Comparison of ENCODE assay signal across 23 cellular contexts in the genomic region with DNA sequence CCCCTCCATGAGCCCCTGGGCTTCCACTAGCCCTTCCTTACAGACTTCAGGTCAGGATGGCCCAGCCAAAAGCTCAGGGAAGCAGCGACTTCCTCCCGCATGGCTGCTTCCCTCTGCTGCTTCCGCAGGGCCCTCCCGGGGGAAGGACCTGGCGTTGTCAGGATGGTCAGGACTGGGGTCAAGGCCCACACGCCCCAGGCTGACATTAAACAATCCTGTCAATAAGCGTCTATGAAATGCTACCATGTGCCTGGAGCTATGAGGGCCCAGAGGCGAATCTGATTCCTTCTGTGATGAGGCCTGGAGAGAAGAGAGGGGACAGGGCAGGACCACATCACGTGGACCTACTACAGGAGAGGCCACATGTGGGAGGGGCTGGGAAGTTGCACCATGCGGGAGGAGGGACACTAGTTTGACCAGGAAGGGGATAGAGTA. TPM values are rescaled to one million over a fixed set of nuclear protein-coding genes. Genes with fewer than 3 reads are reported as not detected.
"Had no signal": no experiment of that assay in that cellular context is flagged by ENCODE, and none has a peak within 500 bp of the region (broad histone marks: within the 10 kb centered on the region; RNA-seq: fewer than 3 reads in every experiment).

No MANE protein-coding gene starts in this region.

- H3K4me1 Mint-ChIP-seq: activated CD4-positive, alpha-beta T cell treated with anti-CD3 and anti-CD28 coated beads for 36 hours; activated naive CD8-positive, alpha-beta T cell treated with anti-CD3 and anti-CD28 coated beads, Interleukin-2, amount 10 ng/mL, durations not matched to agents 7 days and 5 days; IgD-negative memory B cell had no signal

- H3K27me3 Mint-ChIP-seq: activated CD4-positive, alpha-beta T cell treated with anti-CD3 and anti-CD28 coated beads for 36 hours; activated CD8-positive, alpha-beta T cell treated with anti-CD3 and anti-CD28 coated beads for 36 hours had no signal

- H3K27me3 ChIP-seq: adrenal gland, breast epithelium had no signal

- H3K4me3 Mint-ChIP-seq: activated CD4-positive, alpha-beta T cell treated with anti-CD3 and anti-CD28 coated beads for 36 hours; activated CD8-positive, alpha-beta T cell treated with anti-CD3 and anti-CD28 coated beads for 36 hours; activated naive CD8-positive, alpha-beta T cell treated with anti-CD3 and anti-CD28 coated beads, Interleukin-2, amount 10 ng/mL, durations not matched to agents 7 days and 5 days; activated T-cell treated with anti-CD3 and anti-CD28 coated beads, Interleukin-2, amount 50 U/mL, for 72 hours; IgD-negative memory B cell had no signal

- H3K36me3 ChIP-seq: adrenal gland, breast epithelium had no signal

- H3K9me3 ChIP-seq: adrenal gland, breast epithelium had no signal

- H3K36me3 Mint-ChIP-seq: activated naive CD8-positive, alpha-beta T cell treated with anti-CD3 and anti-CD28 coated beads, Interleukin-2, amount 10 ng/mL, durations not matched to agents 7 days and 5 days had no signal

- DNase-seq: activated CD4-positive, alpha-beta T cell treated with anti-CD3 and anti-CD28 coated beads for 36 hours; activated CD4-positive, alpha-beta T cell treated with anti-CD3 and anti-CD28 coated beads, Interleukin-2, amount 50 U/mL, for 1 hour; activated CD8-positive, alpha-beta memory T cell treated with anti-CD3 and anti-CD28 coated beads, Interleukin-2, amount 50 U/mL, for 4 hours; activated CD8-positive, alpha-beta T cell treated with anti-CD3 and anti-CD28 coated beads for 36 hours; activated naive CD4-positive, alpha-beta T cell treated with anti-CD3 and anti-CD28 coated beads, Interleukin-2, amount 50 U/mL, for 16 hours; activated naive CD8-positive, alpha-beta T cell treated with anti-CD3 and anti-CD28 coated beads, Interleukin-2, amount 10 ng/mL, durations not matched to agents 7 days and 5 days; activated T-cell treated with anti-CD3 and anti-CD28 coated beads, Interleukin-2, amount 50 U/mL, for 72 hours; adrenal gland; anterior cingulate cortex; NCI-H1092 treated with DMSO at 0.1 percent for 48 hours; NCI-H1417 treated with DMSO at 0.1 percent for 48 hours; NCI-H1694; NCI-H2029; NCI-H446; NCI-H524; PC-9; T-helper 1 cell had no signal

- ATAC-seq: activated CD4-positive, alpha-beta T cell treated with anti-CD3 and anti-CD28 coated beads for 36 hours; activated CD8-positive, alpha-beta T cell treated with anti-CD3 and anti-CD28 coated beads for 36 hours; activated T-cell treated with anti-CD3 and anti-CD28 coated beads, Interleukin-2, amount 50 U/mL, for 72 hours had no signal

- H3K4me1 ChIP-seq: adrenal gland, breast epithelium had no signal

- H2AFZ ChIP-seq: PC-9 had no signal

- H3K9ac ChIP-seq: KMS-11 had no signal

- H3K4me2 ChIP-seq: KMS-11, PC-9 had no signal

- H3K27ac Mint-ChIP-seq: activated CD4-positive, alpha-beta T cell treated with anti-CD3 and anti-CD28 coated beads for 36 hours; activated CD8-positive, alpha-beta T cell treated with anti-CD3 and anti-CD28 coated beads for 36 hours; activated naive CD8-positive, alpha-beta T cell treated with anti-CD3 and anti-CD28 coated beads, Interleukin-2, amount 10 ng/mL, durations not matched to agents 7 days and 5 days; activated T-cell treated with anti-CD3 and anti-CD28 coated beads, Interleukin-2, amount 50 U/mL, for 72 hours; IgD-negative memory B cell had no signal

- H3K4me3 ChIP-seq: adrenal gland, breast epithelium, PC-9, SK-N-MC had no signal

- H3K27ac ChIP-seq: adrenal gland, breast epithelium, KMS-11, PC-9, SK-N-MC, VCaP had no signal

RNA-seq across cellular contexts. Expression of a gene that starts 17.3 kb away (rescaled TPM):
- total RNA-seq: activated CD4-positive, alpha-beta T cell treated with anti-CD3 and anti-CD28 coated beads for 36 hours; MCF 10A had no signal
- polyA plus RNA-seq: IgD-negative memory B cell had no signal
